ENCODE assay signal across 1 cellular context in genomic region chr3:171960159-171960558, GRCh38.
TF ChIP-seq lines count a peak whose summit lies in the region.

No MANE protein-coding gene starts in this region.

TF ChIP-seq in K562, 482 proteins besides CTCF, POLR2A, EP300 and RAD21 (continued from another document):
- TF ChIP-seq ZBTB34 (CRISPR knock-in tag; IDR thresholded peaks at IDR 0.05): no peak
- no peak for TF ChIP-seq SMAD1 (IDR thresholded peaks at IDR 0.05; ENCODE audit: low read depth, low read length, partially characterized antibody)
- TF ChIP-seq ZFX (CRISPR knock-in tag; IDR thresholded peaks at IDR 0.05): 0 out of 2 replicates have a peak, but pooled peaks have one; percentile 19
- no peak for TF ChIP-seq MECOM (CRISPR knock-in tag; IDR thresholded peaks at IDR 0.05)
- TF ChIP-seq BCL6 (CRISPR knock-in tag; IDR thresholded peaks at IDR 0.05): no peak
- TF ChIP-seq, protein P1, sequence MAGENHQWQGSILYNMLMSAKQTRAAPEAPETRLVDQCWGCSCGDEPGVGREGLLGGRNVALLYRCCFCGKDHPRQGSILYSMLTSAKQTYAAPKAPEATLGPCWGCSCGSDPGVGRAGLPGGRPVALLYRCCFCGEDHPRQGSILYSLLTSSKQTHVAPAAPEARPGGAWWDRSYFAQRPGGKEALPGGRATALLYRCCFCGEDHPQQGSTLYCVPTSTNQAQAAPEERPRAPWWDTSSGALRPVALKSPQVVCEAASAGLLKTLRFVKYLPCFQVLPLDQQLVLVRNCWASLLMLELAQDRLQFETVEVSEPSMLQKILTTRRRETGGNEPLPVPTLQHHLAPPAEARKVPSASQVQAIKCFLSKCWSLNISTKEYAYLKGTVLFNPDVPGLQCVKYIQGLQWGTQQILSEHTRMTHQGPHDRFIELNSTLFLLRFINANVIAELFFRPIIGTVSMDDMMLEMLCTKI (IDR thresholded peaks at IDR 0.05; ENCODE audit: partially characterized antibody): no peak
- 0 out of 2 replicates have a peak, but pooled peaks have one; percentile 24 for TF ChIP-seq ZNF197 (CRISPR knock-in tag; IDR thresholded peaks at IDR 0.05; ENCODE audit: low read depth)
- 0 out of 2 replicates have a peak, but pooled peaks have one; percentile 8 for TF ChIP-seq KAT7 (CRISPR knock-in tag; IDR thresholded peaks at IDR 0.05; ENCODE audit: borderline replicate concordance)
- TF ChIP-seq BRD4 (IDR thresholded peaks at IDR 0.05): 0 out of 2 replicates have a peak, but pooled peaks have one; percentile 24
- no peak for TF ChIP-seq ZNF707 (CRISPR knock-in tag; conservative IDR thresholded peaks at IDR 0.05)
- TF ChIP-seq JUN (IDR thresholded peaks at IDR 0.05; ENCODE audit: borderline replicate concordance, low read depth, low read length): no peak
- no peak for TF ChIP-seq JUN (CRISPR knock-in tag; IDR thresholded peaks at IDR 0.05; ENCODE audit: borderline replicate concordance)
- no peak for TF ChIP-seq ZNF3 (CRISPR knock-in tag; IDR thresholded peaks at IDR 0.05)
- TF ChIP-seq RBM17 (IDR thresholded peaks at IDR 0.05; ENCODE audit: borderline replicate concordance, low read depth, low read length): no peak
- TF ChIP-seq NR2C1 (IDR thresholded peaks at IDR 0.05): no peak
- TF ChIP-seq NR2C1 (tag; IDR thresholded peaks at IDR 0.05): no peak
- peak; percentile 42; the same call in 1 of the 2 replicates for TF ChIP-seq DMBX1 (CRISPR knock-in tag; IDR thresholded peaks at IDR 0.05; ENCODE audit: borderline replicate concordance)
